ENCODE assay signal across 22 cellular contexts in the genomic region with DNA sequence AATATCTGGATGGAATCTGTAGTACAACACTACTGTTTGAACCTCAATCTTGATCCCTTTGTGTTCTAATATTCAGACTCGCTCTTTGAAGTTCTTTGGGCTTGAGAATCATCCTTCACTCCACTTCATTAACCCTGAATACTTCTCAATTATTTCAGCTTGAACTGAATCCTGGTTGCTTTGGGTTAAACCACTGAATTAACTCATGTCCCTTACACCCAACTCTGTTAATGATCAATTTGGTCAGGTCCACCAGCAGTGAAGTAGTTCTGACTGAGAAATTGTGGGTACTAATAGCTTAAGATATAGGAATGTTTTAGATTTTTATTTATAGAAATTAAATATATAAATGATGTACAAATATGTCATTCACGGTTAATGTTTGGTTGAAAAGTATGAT.
"Had no signal": no experiment of that assay in that cellular context is flagged by ENCODE, and none has a peak within 500 bp of the region (broad histone marks: within the 10 kb centered on the region; RNA-seq: fewer than 3 reads in every experiment).

No MANE protein-coding gene starts in this region.

- H3K4me1 ChIP-seq: SJSA1 had no signal

- H3K27me3 ChIP-seq: SJSA1 had no signal

- H3K36me3 ChIP-seq: SJSA1 had no signal

- ATAC-seq: HepG2 had no signal

- H3K4me3 ChIP-seq: SJSA1, SK-N-MC had no signal

- DNase-seq: IMR-90, Karpas-422, KG1, MM.1S, NCI-H1092 treated with DMSO at 0.1 percent for 48 hours, NCI-H1436, NCI-H187, NCI-H2029, NCI-H2081 treated with DMSO at 0.1 percent for 48 hours, NCI-H2171, NCI-H226, NCI-H446, NCI-H510A, NCI-H524 treated with DMSO at 0.1 percent for 48 hours, NCI-H69, NCI-H774, Right ventricle myocardium superior, RPMI8226, SIG-M5 had no signal

- H3K27ac ChIP-seq: SJSA1, SK-N-MC had no signal

- H3K9me3 ChIP-seq: SJSA1 had no signal
